Comparison of ENCODE assay signal across 9 cellular contexts in genomic region chr14:24279301-24280186, GRCh38. TPM values are rescaled to one million over a fixed set of nuclear protein-coding genes. Genes with fewer than 3 reads are reported as not detected.
DNase-seq lines count a peak whose midpoint lies in the region; ATAC-seq and TF ChIP-seq lines count a peak whose summit lies in the region.
"Had no signal": no experiment of that assay in that cellular context is flagged by ENCODE, and none has a peak within 500 bp of the region (broad histone marks: within the 10 kb centered on the region; RNA-seq: fewer than 3 reads in every experiment).

No MANE protein-coding gene starts in this region.

- H3K4me3 Mint-ChIP-seq in naive thymus-derived CD4-positive, alpha-beta T cell: peak overlapping the region in 9 of 10 donors; percentile 12 to 54 (median 34)
- H3K4me3 Mint-ChIP-seq: natural killer cell treated with Interleukin-12 subunit alpha and Interleukin-12 subunit beta and Interleukin-15 and Interleukin-18, amount 100 ng/mL, for 72 hours had no signal

- H3K27me3 Mint-ChIP-seq in naive thymus-derived CD4-positive, alpha-beta T cell: no peaks in the 10 kb centered on the region
- H3K27me3 Mint-ChIP-seq: natural killer cell treated with Interleukin-12 subunit alpha and Interleukin-12 subunit beta and Interleukin-15 and Interleukin-18, amount 100 ng/mL, for 72 hours had no signal

- H3K36me3 ChIP-seq in HCT116 (ENCODE audit: control insufficient read depth in 1 of 2, insufficient read depth in 2 of 2, low read length in 2 of 2) (no peaks in the 10 kb centered on the region), PC-3 (ENCODE audit: low read depth, low read length) (no peaks in the 10 kb centered on the region)
- H3K36me3 ChIP-seq in naive thymus-derived CD4-positive, alpha-beta T cell (ENCODE audit: control insufficient read depth in 2 of 3, insufficient read depth in 3 of 3, low read length in 3 of 3): no peaks in the 10 kb centered on the region

- TF ChIP-seq CTCF in GM12865 (IDR thresholded peaks at IDR 0.05; ENCODE audit: insufficient read depth, low read depth, low read length, missing control alignments) (peak; percentile 16), HCT116 (IDR thresholded peaks at IDR 0.05 in 2 of 3, conservative IDR thresholded peaks at IDR 0.05 in 1 of 3; ENCODE audit: borderline replicate concordance in 1 of 3, insufficient read depth in 1 of 3, low read depth in 2 of 3, low read length in 2 of 3) (peak in 2 of 3 experiments; percentile 51 to 57; a peak in 4 of 6 replicates), PC-3 (conservative IDR thresholded peaks at IDR 0.05; ENCODE audit: low read depth, low read length) (peak; percentile 56; the same call in 1 of the 2 replicates)

- no peaks in the 10 kb centered on the region for H3K4me1 ChIP-seq in HCT116 (ENCODE audit: control insufficient read depth in 1 of 2, insufficient read depth in 2 of 2, low read length in 2 of 2)
- H3K4me1 ChIP-seq in PC-3 (ENCODE audit: insufficient read depth, low read length): peaks cover 7% of the 10 kb centered on the region
- H3K4me1 ChIP-seq in naive thymus-derived CD4-positive, alpha-beta T cell (ENCODE audit: control insufficient read depth in 2 of 2, insufficient read depth in 2 of 2, low read length in 2 of 2): peaks cover 6 to 15% of the 10 kb centered on the region in 2 donors

- CTCF ChIA-PET in HCT116 (lab: Charles Lee): interaction anchor here (1.3 to 2.2 kb wide), 2 partner anchors 9 to 32 kb away, joined by 3 to 12 read pairs; partner anchors contain the start of gene RABGGTA
- CTCF ChIA-PET in PC-3 (lab: Charles Lee): interaction anchor here (0.7 to 1.0 kb wide), 2 partner anchors 17 to 18 kb away, joined by 3 read pairs; no protein-coding TSS in a partner anchor
- CTCF ChIA-PET in naive thymus-derived CD4-positive, alpha-beta T cell (lab: Charles Lee): interaction anchor here (0.6 to 2.5 kb wide), 6 partner anchors 10 to 708 kb away, joined by 3 to 17 read pairs (median 4); partner anchors contain the start of genes CIDEB, DHRS1, LTB4R2 and NOP9

- RAD21 ChIA-PET in HCT116 (lab: Charles Lee; ENCODE audit: low non-redundant PET in 1 of 2, low total read pairs in 2 of 2, uncharacterized antibody in 2 of 2, unreplicated experiment in 2 of 2): interaction anchor here in 1 of 2 experiments (0.9 kb wide), 1 partner anchor 37 kb away, joined by 4 read pairs; the partner anchor contains the start of gene TINF2

- no peaks in the 10 kb centered on the region for H3K27me3 ChIP-seq in HCT116 (ENCODE audit: insufficient read depth, low read length)
- H3K27me3 ChIP-seq in PC-3 (ENCODE audit: low read length): no peaks in the 10 kb centered on the region
- no peaks in the 10 kb centered on the region for H3K27me3 ChIP-seq in naive thymus-derived CD4-positive, alpha-beta T cell (ENCODE audit: control insufficient read depth in 2 of 2, insufficient read depth in 2 of 2, low read length in 2 of 2)

- H3K9me2 ChIP-seq in HCT116 (ENCODE audit: insufficient read depth) (no peaks in the 10 kb centered on the region), PC-3 (replicated peaks; ENCODE audit: low read length) (no peaks in the 10 kb centered on the region)

- POLR2A ChIA-PET in HCT116 (lab: Charles Lee): interaction anchor here (2.3 kb wide), 1 partner anchor 8 kb away, joined by 7 read pairs; the partner anchor contains the start of gene RABGGTA
- POLR2A ChIA-PET in PC-3 (lab: Charles Lee; ENCODE audit: unreplicated experiment): interaction anchor here (0.7 kb wide), 1 partner anchor 8 kb away, joined by 3 read pairs; the partner anchor contains the start of gene RABGGTA
- POLR2A ChIA-PET in naive thymus-derived CD4-positive, alpha-beta T cell (lab: Charles Lee): interaction anchor here (1.4 to 2.0 kb wide), 3 partner anchors 9 to 45 kb away, joined by 3 to 7 read pairs (median 4); partner anchors contain the start of genes RABGGTA and TINF2

- H2AFZ ChIP-seq in HCT116 (ENCODE audit: low read depth, low read length, poor library complexity, severe bottlenecking) (no peak overlapping the region), PC-3 (ENCODE audit: low read length) (no peak overlapping the region)

- peaks cover 29 to 41% (median 36%) of the 10 kb centered on the region in 7 donors for H3K4me1 Mint-ChIP-seq in naive thymus-derived CD4-positive, alpha-beta T cell

- H4K20me1 ChIP-seq in HCT116 (ENCODE audit: insufficient read depth): no peaks in the 10 kb centered on the region
- H4K20me1 ChIP-seq in PC-3 (ENCODE audit: low read length): no peaks in the 10 kb centered on the region

- H3K27ac ChIP-seq in HCT116 (ENCODE audit: low read depth, low read length) (no peak overlapping the region), PC-3 (ENCODE audit: low read length) (no peak overlapping the region)
- H3K27ac ChIP-seq in naive thymus-derived CD4-positive, alpha-beta T cell (ENCODE audit: low read depth, low read length): peak overlapping the region; percentile 56

- peaks cover 0 to 6% (median 0%) of the 10 kb centered on the region in 5 donors for H3K36me3 Mint-ChIP-seq in naive thymus-derived CD4-positive, alpha-beta T cell
- H3K36me3 Mint-ChIP-seq: natural killer cell treated with Interleukin-12 subunit alpha and Interleukin-12 subunit beta and Interleukin-15 and Interleukin-18, amount 100 ng/mL, for 72 hours had no signal

- no peaks in the 10 kb centered on the region for H3F3A ChIP-seq in PC-3 (ENCODE audit: low read length, unreplicated experiment)

- ATAC-seq in HCT116 (peak; percentile 74), PC-3 (no peak), GM18870 (IDR thresholded peaks at IDR 0.05; ENCODE audit: unreplicated experiment) (no peak)
- peak; percentile 85 for ATAC-seq in naive thymus-derived CD4-positive, alpha-beta T cell

- peak overlapping the region; percentile 65 to 91 (median 76) for H3K27ac Mint-ChIP-seq in naive thymus-derived CD4-positive, alpha-beta T cell

- H3K9me3 ChIP-seq in HCT116 (ENCODE audit: control insufficient read depth in 1 of 2, insufficient read depth in 1 of 2, low read depth in 1 of 2, low read length in 2 of 2) (no peaks in the 10 kb centered on the region), PC-3 (ENCODE audit: low read length) (no peaks in the 10 kb centered on the region)
- H3K9me3 ChIP-seq in naive thymus-derived CD4-positive, alpha-beta T cell (ENCODE audit: control insufficient read depth in 2 of 3, low read length in 3 of 3): no peaks in the 10 kb centered on the region

- DNase-seq in GM12865 (ENCODE audit: low read depth) (peak; percentile 77), HCT116 (ENCODE audit: low read depth, low spot score) (no peak), PC-3 (peak; percentile 56), amygdala (lab: John Stamatoyannopoulos, UW) (peak in 34 of 56 donors; percentile 7 to 65 (median 34)), OCI-M2 (lab: John Stamatoyannopoulos, UW; ENCODE audit: unreplicated experiment) (no peak), ureter (ENCODE audit: low spot score) (no peak)
- peak; percentile 17 to 69 (median 41) for DNase-seq in naive thymus-derived CD4-positive, alpha-beta T cell

- H3K9ac ChIP-seq in HCT116 (ENCODE audit: low read length) (no peak overlapping the region), PC-3 (ENCODE audit: low read length) (no peak overlapping the region)

- no TSS peak for BruUV-seq in HCT116 (replicated peaks; lab: Mats Ljungman, UMichigan)
- no TSS peak for BruUV-seq in PC-3 (replicated peaks; lab: Mats Ljungman, UMichigan)

- intact Hi-C loops in HCT116 (cut with micrococcal nuclease) (no loop called here), PC-3 (cut with micrococcal nuclease) (no loop called here)
- intact Hi-C loops in naive thymus-derived CD4-positive, alpha-beta T cell (cut with micrococcal nuclease): loop anchor here in 1 of 2 donors (1.0 kb wide), 2 partner anchors 8 to 18 kb away; partner anchors contain the start of gene RABGGTA

- peak; percentile 29; the same call in 1 of the 2 replicates for TF ChIP-seq RAD21 in HCT116 (IDR thresholded peaks at IDR 0.05; ENCODE audit: low read depth)

- H3K79me2 ChIP-seq in HCT116 (ENCODE audit: insufficient read depth, low read length): no peaks in the 10 kb centered on the region
- no peaks in the 10 kb centered on the region for H3K79me2 ChIP-seq in PC-3 (ENCODE audit: low read length)

- H3K4me2 ChIP-seq in HCT116 (ENCODE audit: low read length): no peak overlapping the region
- no peak overlapping the region for H3K4me2 ChIP-seq in PC-3 (ENCODE audit: low read length)

- H3K9me3 Mint-ChIP-seq in naive thymus-derived CD4-positive, alpha-beta T cell: peaks cover 0 to 3% (median 0%) of the 10 kb centered on the region in 11 donors
- H3K9me3 Mint-ChIP-seq: natural killer cell treated with Interleukin-12 subunit alpha and Interleukin-12 subunit beta and Interleukin-15 and Interleukin-18, amount 100 ng/mL, for 72 hours had no signal

- TF ChIP-seq POLR2A in HCT116 (IDR thresholded peaks at IDR 0.05; ENCODE audit: borderline replicate concordance, extremely low read depth, insufficient read depth, insufficient read length): no peak

- H3K4me3 ChIP-seq in GM12865 (ENCODE audit: low read depth, low read length) (no peak overlapping the region; the same call in none of the 2 replicates), HCT116 (replicated peaks in 1 of 2; ENCODE audit: low read depth in 1 of 2, low read length in 2 of 2) (no peak overlapping the region), PC-3 (ENCODE audit: low read length) (no peak overlapping the region)
- H3K4me3 ChIP-seq in naive thymus-derived CD4-positive, alpha-beta T cell (ENCODE audit: low read length): no peak overlapping the region

RNA-seq across cellular contexts. Expression of gene RABGGTA, which starts 8.1 kb away (rescaled TPM):
- total RNA-seq in HCT116 (2021; ENCODE audit: unreplicated experiment) (40.8 TPM), PC-3 (2014; rRNA removed) (39.2 and 51.5 TPM in 2 replicates), ureter (36.1 TPM)
- polyA plus RNA-seq in HCT116 (2012): 51.9 and 61.2 TPM in 2 replicates
- total RNA-seq in naive thymus-derived CD4-positive, alpha-beta T cell: 10 to 100 TPM; 49.7 to 76.5 (median 55.5) TPM
- 10 to 100 TPM; 17.9 to 36.3 TPM for polyA plus RNA-seq in naive thymus-derived CD4-positive, alpha-beta T cell

RNA-seq across cellular contexts. Expression of gene TGM1, which starts 16.6 kb away (rescaled TPM):
- total RNA-seq in HCT116 (2021; ENCODE audit: unreplicated experiment) (5.6 TPM), PC-3 (2014; rRNA removed) (2.6 and 3.2 TPM in 2 replicates), ureter (7.7 TPM)
- 5.6 and 8.1 TPM in 2 replicates for polyA plus RNA-seq in HCT116 (2012)
- total RNA-seq in naive thymus-derived CD4-positive, alpha-beta T cell: 10 to 100 TPM in 1 of 5 experiments, 1 to 10 TPM in 4; 4.8 to 12.9 (median 7.1) TPM
- polyA plus RNA-seq in naive thymus-derived CD4-positive, alpha-beta T cell: not detected

RNA-seq across cellular contexts. Expression of gene DHRS1, which starts 20.0 kb away (rescaled TPM):
- total RNA-seq in HCT116 (2021; ENCODE audit: unreplicated experiment) (34.7 TPM), PC-3 (2014; rRNA removed) (15.8 and 15.9 TPM in 2 replicates), ureter (28.7 TPM)
- 30.8 and 34.3 TPM in 2 replicates for polyA plus RNA-seq in HCT116 (2012)
- 10 to 100 TPM; 25.2 to 37.0 (median 33.3) TPM for total RNA-seq in naive thymus-derived CD4-positive, alpha-beta T cell
- polyA plus RNA-seq in naive thymus-derived CD4-positive, alpha-beta T cell: 10 to 100 TPM; 21.3 to 38.4 TPM

RNA-seq across cellular contexts. Expression of gene NOP9, which starts 20.1 kb away (rescaled TPM):
- 39.4 TPM for total RNA-seq in HCT116 (2021; ENCODE audit: unreplicated experiment)
- 18.4 and 18.7 TPM in 2 replicates for polyA plus RNA-seq in HCT116 (2012)
- 30.4 and 35.5 TPM in 2 replicates for total RNA-seq in PC-3 (2014; rRNA removed)
- total RNA-seq in naive thymus-derived CD4-positive, alpha-beta T cell: 10 to 100 TPM; 22.7 to 39.5 (median 29.8) TPM
- polyA plus RNA-seq in naive thymus-derived CD4-positive, alpha-beta T cell: 1 to 10 TPM; 1.7 to 1.8 TPM
- 36.5 TPM for total RNA-seq in ureter

RNA-seq across cellular contexts. Expression of gene CIDEB, which starts 28.2 kb away (rescaled TPM):
- total RNA-seq in HCT116 (2021; ENCODE audit: unreplicated experiment): 0.22 TPM
- polyA plus RNA-seq in HCT116 (2012): 0.07 TPM in 1 of 2 replicates, not detected in the other
- total RNA-seq in PC-3 (2014; rRNA removed): not detected in 2 replicates
- 10 to 100 TPM; 16.4 to 31.5 (median 22.7) TPM for total RNA-seq in naive thymus-derived CD4-positive, alpha-beta T cell
- polyA plus RNA-seq in naive thymus-derived CD4-positive, alpha-beta T cell: 10 to 100 TPM; 18.7 to 19.3 TPM
- 11.1 TPM for total RNA-seq in ureter

Comparison
In these comparisons a context has a peak if more than half of its experiments do, and no peak if none do; other contexts are left out.
1. DNase-seq: peak in GM12865 (single experiment), PC-3 (single experiment), amygdala (34 of 56) and naive thymus-derived CD4-positive, alpha-beta T cell (9 of 9); none in HCT116 (single experiment), OCI-M2 (single experiment) and ureter (single experiment).
2. ATAC-seq: peak in HCT116 (single experiment) and naive thymus-derived CD4-positive, alpha-beta T cell (single experiment); none in PC-3 (single experiment) and GM18870 (single experiment).
3. Peak in every context shown above with its lines, with median percentiles within 50 percentile points of each other: CTCF ChIP-seq.